Comparison of ENCODE assay signal across 1 cellular context in the genomic region with DNA sequence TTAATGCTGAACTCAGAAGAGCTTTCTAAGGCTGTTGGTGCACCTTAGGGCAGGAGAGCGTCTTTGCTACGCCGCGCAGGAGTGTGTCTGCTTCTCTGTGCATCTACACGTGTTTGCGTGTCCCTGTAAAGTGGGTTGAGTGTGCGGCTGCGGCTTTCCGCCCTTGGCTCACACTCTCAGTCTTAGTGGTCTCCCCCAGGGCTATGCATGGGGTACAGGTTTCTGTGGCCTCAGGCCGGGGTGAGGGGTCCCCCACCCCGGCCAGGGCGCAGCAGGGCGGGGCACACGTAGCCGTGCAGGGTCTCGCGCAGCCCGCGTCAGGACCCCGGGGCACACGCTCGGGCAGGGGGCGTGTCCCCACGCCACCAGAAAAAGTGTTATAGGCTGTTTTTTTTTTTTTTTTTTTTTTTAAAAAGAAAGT.
TF ChIP-seq lines count a peak whose summit lies in the region.

No MANE protein-coding gene starts in this region.

TF ChIP-seq in HepG2, 621 proteins besides CTCF, POLR2A, EP300 and RAD21 (continued from another document and continues in another):
- TF ChIP-seq, protein P1, sequence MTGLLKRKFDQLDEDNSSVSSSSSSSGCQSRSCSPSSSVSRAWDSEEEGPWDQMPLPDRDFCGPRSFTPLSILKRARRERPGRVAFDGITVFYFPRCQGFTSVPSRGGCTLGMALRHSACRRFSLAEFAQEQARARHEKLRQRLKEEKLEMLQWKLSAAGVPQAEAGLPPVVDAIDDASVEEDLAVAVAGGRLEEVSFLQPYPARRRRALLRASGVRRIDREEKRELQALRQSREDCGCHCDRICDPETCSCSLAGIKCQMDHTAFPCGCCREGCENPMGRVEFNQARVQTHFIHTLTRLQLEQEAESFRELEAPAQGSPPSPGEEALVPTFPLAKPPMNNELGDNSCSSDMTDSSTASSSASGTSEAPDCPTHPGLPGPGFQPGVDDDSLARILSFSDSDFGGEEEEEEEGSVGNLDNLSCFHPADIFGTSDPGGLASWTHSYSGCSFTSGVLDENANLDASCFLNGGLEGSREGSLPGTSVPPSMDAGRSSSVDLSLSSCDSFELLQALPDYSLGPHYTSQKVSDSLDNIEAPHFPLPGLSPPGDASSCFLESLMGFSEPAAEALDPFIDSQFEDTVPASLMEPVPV (CRISPR knock-in tag; IDR thresholded peaks at IDR 0.05) = no peak
- no peak; the same call in 1 of the 2 replicates for TF ChIP-seq ETV5 (CRISPR knock-in tag; IDR thresholded peaks at IDR 0.05; ENCODE audit: borderline replicate concordance)
- peak; percentile 46; the same call in 1 of the 2 replicates for TF ChIP-seq ZNF614 (CRISPR knock-in tag; IDR thresholded peaks at IDR 0.05; ENCODE audit: borderline replicate concordance)
- TF ChIP-seq, protein P2, sequence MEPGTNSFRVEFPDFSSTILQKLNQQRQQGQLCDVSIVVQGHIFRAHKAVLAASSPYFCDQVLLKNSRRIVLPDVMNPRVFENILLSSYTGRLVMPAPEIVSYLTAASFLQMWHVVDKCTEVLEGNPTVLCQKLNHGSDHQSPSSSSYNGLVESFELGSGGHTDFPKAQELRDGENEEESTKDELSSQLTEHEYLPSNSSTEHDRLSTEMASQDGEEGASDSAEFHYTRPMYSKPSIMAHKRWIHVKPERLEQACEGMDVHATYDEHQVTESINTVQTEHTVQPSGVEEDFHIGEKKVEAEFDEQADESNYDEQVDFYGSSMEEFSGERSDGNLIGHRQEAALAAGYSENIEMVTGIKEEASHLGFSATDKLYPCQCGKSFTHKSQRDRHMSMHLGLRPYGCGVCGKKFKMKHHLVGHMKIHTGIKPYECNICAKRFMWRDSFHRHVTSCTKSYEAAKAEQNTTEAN (CRISPR knock-in tag; conservative IDR thresholded peaks at IDR 0.05) = peak; percentile 20; the same call in 1 of the 2 replicates
- TF ChIP-seq ZNF256 (CRISPR knock-in tag; conservative IDR thresholded peaks at IDR 0.05) = 0 out of 2 replicates have a peak, but pooled peaks have one; percentile 59
- TF ChIP-seq YY1 (IDR thresholded peaks at IDR 0.05; ENCODE audit: insufficient read depth, insufficient replicate concordance, low read depth, low read length) = no peak
- peak; percentile 26; the same call in 1 of the 2 replicates for TF ChIP-seq ZSCAN25 (CRISPR knock-in tag; IDR thresholded peaks at IDR 0.05)
- no peak for TF ChIP-seq HNF4G (IDR thresholded peaks at IDR 0.05; ENCODE audit: borderline replicate concordance, low read depth, low read length)
- TF ChIP-seq HNF4G (CRISPR knock-in tag; IDR thresholded peaks at IDR 0.05; ENCODE audit: borderline replicate concordance, low read depth) = no peak
- TF ChIP-seq FOXK1 (CRISPR knock-in tag; IDR thresholded peaks at IDR 0.05; ENCODE audit: borderline replicate concordance, low read depth) = no peak
- peak; percentile 85 for TF ChIP-seq ZNF605 (CRISPR knock-in tag; IDR thresholded peaks at IDR 0.05)
- TF ChIP-seq MIER2 (CRISPR knock-in tag; IDR thresholded peaks at IDR 0.05) = 0 out of 2 replicates have a peak, but pooled peaks have one; percentile 6
- no peak for TF ChIP-seq SMC3 (IDR thresholded peaks at IDR 0.05; ENCODE audit: low read length)
- peak; percentile 90 for TF ChIP-seq AGO2 (optimal IDR thresholded peaks at IDR 0.05; ENCODE audit: low read depth, low read length)
- TF ChIP-seq MAFG (CRISPR knock-in tag; IDR thresholded peaks at IDR 0.05) = 0 out of 2 replicates have a peak, but pooled peaks have one; percentile 47
- TF ChIP-seq FOXP1 (IDR thresholded peaks at IDR 0.05) = no peak
- no peak for TF ChIP-seq FOXP1 (CRISPR knock-in tag; IDR thresholded peaks at IDR 0.05)
- no peak for TF ChIP-seq HHEX (CRISPR knock-in tag; IDR thresholded peaks at IDR 0.05)
- TF ChIP-seq SETDB1 (CRISPR knock-in tag; IDR thresholded peaks at IDR 0.05; ENCODE audit: borderline replicate concordance) = no peak
- 0 out of 2 replicates have a peak, but pooled peaks have one; percentile 24 for TF ChIP-seq ZNF850 (CRISPR knock-in tag; conservative IDR thresholded peaks at IDR 0.05)
- TF ChIP-seq, protein P3, sequence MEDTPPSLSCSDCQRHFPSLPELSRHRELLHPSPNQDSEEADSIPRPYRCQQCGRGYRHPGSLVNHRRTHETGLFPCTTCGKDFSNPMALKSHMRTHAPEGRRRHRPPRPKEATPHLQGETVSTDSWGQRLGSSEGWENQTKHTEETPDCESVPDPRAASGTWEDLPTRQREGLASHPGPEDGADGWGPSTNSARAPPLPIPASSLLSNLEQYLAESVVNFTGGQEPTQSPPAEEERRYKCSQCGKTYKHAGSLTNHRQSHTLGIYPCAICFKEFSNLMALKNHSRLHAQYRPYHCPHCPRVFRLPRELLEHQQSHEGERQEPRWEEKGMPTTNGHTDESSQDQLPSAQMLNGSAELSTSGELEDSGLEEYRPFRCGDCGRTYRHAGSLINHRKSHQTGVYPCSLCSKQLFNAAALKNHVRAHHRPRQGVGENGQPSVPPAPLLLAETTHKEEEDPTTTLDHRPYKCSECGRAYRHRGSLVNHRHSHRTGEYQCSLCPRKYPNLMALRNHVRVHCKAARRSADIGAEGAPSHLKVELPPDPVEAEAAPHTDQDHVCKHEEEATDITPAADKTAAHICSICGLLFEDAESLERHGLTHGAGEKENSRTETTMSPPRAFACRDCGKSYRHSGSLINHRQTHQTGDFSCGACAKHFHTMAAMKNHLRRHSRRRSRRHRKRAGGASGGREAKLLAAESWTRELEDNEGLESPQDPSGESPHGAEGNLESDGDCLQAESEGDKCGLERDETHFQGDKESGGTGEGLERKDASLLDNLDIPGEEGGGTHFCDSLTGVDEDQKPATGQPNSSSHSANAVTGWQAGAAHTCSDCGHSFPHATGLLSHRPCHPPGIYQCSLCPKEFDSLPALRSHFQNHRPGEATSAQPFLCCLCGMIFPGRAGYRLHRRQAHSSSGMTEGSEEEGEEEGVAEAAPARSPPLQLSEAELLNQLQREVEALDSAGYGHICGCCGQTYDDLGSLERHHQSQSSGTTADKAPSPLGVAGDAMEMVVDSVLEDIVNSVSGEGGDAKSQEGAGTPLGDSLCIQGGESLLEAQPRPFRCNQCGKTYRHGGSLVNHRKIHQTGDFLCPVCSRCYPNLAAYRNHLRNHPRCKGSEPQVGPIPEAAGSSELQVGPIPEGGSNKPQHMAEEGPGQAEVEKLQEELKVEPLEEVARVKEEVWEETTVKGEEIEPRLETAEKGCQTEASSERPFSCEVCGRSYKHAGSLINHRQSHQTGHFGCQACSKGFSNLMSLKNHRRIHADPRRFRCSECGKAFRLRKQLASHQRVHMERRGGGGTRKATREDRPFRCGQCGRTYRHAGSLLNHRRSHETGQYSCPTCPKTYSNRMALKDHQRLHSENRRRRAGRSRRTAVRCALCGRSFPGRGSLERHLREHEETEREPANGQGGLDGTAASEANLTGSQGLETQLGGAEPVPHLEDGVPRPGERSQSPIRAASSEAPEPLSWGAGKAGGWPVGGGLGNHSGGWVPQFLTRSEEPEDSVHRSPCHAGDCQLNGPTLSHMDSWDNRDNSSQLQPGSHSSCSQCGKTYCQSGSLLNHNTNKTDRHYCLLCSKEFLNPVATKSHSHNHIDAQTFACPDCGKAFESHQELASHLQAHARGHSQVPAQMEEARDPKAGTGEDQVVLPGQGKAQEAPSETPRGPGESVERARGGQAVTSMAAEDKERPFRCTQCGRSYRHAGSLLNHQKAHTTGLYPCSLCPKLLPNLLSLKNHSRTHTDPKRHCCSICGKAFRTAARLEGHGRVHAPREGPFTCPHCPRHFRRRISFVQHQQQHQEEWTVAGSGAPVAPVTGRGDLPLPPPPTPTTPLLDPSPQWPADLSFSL (CRISPR knock-in tag; IDR thresholded peaks at IDR 0.05) = no peak; the same call in 1 of the 2 replicates
- TF ChIP-seq ZBTB21 (CRISPR knock-in tag; IDR thresholded peaks at IDR 0.05) = no peak
- peak; percentile 16; the same call in 1 of the 2 replicates for TF ChIP-seq PHF21A (CRISPR knock-in tag; IDR thresholded peaks at IDR 0.05)
- TF ChIP-seq, protein P4, sequence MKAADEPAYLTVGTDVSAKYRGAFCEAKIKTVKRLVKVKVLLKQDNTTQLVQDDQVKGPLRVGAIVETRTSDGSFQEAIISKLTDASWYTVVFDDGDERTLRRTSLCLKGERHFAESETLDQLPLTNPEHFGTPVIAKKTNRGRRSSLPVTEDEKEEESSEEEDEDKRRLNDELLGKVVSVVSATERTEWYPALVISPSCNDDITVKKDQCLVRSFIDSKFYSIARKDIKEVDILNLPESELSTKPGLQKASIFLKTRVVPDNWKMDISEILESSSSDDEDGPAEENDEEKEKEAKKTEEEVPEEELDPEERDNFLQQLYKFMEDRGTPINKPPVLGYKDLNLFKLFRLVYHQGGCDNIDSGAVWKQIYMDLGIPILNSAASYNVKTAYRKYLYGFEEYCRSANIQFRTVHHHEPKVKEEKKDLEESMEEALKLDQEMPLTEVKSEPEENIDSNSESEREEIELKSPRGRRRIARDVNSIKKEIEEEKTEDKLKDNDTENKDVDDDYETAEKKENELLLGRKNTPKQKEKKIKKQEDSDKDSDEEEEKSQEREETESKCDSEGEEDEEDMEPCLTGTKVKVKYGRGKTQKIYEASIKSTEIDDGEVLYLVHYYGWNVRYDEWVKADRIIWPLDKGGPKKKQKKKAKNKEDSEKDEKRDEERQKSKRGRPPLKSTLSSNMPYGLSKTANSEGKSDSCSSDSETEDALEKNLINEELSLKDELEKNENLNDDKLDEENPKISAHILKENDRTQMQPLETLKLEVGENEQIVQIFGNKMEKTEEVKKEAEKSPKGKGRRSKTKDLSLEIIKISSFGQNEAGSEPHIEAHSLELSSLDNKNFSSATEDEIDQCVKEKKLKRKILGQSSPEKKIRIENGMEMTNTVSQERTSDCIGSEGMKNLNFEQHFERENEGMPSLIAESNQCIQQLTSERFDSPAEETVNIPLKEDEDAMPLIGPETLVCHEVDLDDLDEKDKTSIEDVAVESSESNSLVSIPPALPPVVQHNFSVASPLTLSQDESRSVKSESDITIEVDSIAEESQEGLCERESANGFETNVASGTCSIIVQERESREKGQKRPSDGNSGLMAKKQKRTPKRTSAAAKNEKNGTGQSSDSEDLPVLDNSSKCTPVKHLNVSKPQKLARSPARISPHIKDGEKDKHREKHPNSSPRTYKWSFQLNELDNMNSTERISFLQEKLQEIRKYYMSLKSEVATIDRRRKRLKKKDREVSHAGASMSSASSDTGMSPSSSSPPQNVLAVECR (CRISPR knock-in tag; IDR thresholded peaks at IDR 0.05; ENCODE audit: borderline replicate concordance) = no peak
- peak; percentile 30; the same call in 1 of the 2 replicates for TF ChIP-seq ERF (CRISPR knock-in tag; IDR thresholded peaks at IDR 0.05)
- TF ChIP-seq, protein P5, sequence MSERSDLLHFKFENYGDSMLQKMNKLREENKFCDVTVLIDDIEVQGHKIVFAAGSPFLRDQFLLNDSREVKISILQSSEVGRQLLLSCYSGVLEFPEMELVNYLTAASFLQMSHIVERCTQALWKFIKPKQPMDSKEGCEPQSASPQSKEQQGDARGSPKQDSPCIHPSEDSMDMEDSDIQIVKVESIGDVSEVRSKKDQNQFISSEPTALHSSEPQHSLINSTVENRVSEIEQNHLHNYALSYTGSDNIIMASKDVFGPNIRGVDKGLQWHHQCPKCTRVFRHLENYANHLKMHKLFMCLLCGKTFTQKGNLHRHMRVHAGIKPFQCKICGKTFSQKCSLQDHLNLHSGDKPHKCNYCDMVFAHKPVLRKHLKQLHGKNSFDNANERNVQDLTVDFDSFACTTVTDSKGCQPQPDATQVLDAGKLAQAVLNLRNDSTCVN (CRISPR knock-in tag; IDR thresholded peaks at IDR 0.05; ENCODE audit: borderline replicate concordance) = 0 out of 2 replicates have a peak, but pooled peaks have one; percentile 5
- TF ChIP-seq, protein P6, sequence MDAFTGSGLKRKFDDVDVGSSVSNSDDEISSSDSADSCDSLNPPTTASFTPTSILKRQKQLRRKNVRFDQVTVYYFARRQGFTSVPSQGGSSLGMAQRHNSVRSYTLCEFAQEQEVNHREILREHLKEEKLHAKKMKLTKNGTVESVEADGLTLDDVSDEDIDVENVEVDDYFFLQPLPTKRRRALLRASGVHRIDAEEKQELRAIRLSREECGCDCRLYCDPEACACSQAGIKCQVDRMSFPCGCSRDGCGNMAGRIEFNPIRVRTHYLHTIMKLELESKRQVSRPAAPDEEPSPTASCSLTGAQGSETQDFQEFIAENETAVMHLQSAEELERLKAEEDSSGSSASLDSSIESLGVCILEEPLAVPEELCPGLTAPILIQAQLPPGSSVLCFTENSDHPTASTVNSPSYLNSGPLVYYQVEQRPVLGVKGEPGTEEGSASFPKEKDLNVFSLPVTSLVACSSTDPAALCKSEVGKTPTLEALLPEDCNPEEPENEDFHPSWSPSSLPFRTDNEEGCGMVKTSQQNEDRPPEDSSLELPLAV (CRISPR knock-in tag; conservative IDR thresholded peaks at IDR 0.05; ENCODE audit: low read depth) = no peak
- no peak for TF ChIP-seq YEATS2 (CRISPR knock-in tag; IDR thresholded peaks at IDR 0.05; ENCODE audit: borderline replicate concordance)
- TF ChIP-seq ZNF430 (CRISPR knock-in tag; IDR thresholded peaks at IDR 0.05) = peak; percentile 79; the same call in 1 of the 2 replicates
- peak; percentile 23; the same call in 1 of the 2 replicates for TF ChIP-seq ZBTB7B (CRISPR knock-in tag; IDR thresholded peaks at IDR 0.05)
- 0 out of 2 replicates have a peak, but pooled peaks have one; percentile 4 for TF ChIP-seq HNF4A (CRISPR knock-in tag; IDR thresholded peaks at IDR 0.05)
- TF ChIP-seq TARDBP (CRISPR knock-in tag; IDR thresholded peaks at IDR 0.05) = no peak
- TF ChIP-seq SALL2 (CRISPR knock-in tag; IDR thresholded peaks at IDR 0.05) = peak; percentile 37; the same call in 1 of the 2 replicates
- 0 out of 2 replicates have a peak, but pooled peaks have one; percentile 27 for TF ChIP-seq ZNF501 (CRISPR knock-in tag; IDR thresholded peaks at IDR 0.05)
- TF ChIP-seq, protein P7, sequence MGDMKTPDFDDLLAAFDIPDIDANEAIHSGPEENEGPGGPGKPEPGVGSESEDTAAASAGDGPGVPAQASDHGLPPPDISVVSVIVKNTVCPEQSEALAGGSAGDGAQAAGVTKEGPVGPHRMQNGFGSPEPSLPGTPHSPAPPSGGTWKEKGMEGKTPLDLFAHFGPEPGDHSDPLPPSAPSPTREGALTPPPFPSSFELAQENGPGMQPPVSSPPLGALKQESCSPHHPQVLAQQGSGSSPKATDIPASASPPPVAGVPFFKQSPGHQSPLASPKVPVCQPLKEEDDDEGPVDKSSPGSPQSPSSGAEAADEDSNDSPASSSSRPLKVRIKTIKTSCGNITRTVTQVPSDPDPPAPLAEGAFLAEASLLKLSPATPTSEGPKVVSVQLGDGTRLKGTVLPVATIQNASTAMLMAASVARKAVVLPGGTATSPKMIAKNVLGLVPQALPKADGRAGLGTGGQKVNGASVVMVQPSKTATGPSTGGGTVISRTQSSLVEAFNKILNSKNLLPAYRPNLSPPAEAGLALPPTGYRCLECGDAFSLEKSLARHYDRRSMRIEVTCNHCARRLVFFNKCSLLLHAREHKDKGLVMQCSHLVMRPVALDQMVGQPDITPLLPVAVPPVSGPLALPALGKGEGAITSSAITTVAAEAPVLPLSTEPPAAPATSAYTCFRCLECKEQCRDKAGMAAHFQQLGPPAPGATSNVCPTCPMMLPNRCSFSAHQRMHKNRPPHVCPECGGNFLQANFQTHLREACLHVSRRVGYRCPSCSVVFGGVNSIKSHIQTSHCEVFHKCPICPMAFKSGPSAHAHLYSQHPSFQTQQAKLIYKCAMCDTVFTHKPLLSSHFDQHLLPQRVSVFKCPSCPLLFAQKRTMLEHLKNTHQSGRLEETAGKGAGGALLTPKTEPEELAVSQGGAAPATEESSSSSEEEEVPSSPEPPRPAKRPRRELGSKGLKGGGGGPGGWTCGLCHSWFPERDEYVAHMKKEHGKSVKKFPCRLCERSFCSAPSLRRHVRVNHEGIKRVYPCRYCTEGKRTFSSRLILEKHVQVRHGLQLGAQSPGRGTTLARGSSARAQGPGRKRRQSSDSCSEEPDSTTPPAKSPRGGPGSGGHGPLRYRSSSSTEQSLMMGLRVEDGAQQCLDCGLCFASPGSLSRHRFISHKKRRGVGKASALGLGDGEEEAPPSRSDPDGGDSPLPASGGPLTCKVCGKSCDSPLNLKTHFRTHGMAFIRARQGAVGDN (CRISPR knock-in tag; IDR thresholded peaks at IDR 0.05) = no peak
- TF ChIP-seq SSRP1 (CRISPR knock-in tag; IDR thresholded peaks at IDR 0.05) = no peak
- no peak for TF ChIP-seq MED8 (CRISPR knock-in tag; IDR thresholded peaks at IDR 0.05; ENCODE audit: insufficient replicate concordance)
